ENCODE assay signal across 37 cellular contexts in genomic region chr19:54021932-54022331, GRCh38. TPM values are rescaled to one million over a fixed set of nuclear protein-coding genes. Genes with fewer than 3 reads are reported as not detected.
"Had no signal": no experiment of that assay in that cellular context is flagged by ENCODE, and none has a peak within 500 bp of the region (broad histone marks: within the 10 kb centered on the region; RNA-seq: fewer than 3 reads in every experiment).

No MANE protein-coding gene starts in this region.

- H3K27ac ChIP-seq: brain microvascular endothelial cell, ovary, skin epidermis, uterus had no signal

- H3K36me3 Mint-ChIP-seq: activated naive CD8-positive, alpha-beta T cell treated with anti-CD3 and anti-CD28 coated beads, Interleukin-2, amount 10 ng/mL, durations not matched to agents 7 days and 5 days; type B pancreatic cell had no signal

- H3K4me3 ChIP-seq: mucosa of descending colon, ovary, skin epidermis, uterus had no signal

- H3K4me1 ChIP-seq: uterus had no signal

- H3K27me3 ChIP-seq: brain microvascular endothelial cell, ovary, uterus had no signal

- H3K4me1 Mint-ChIP-seq: nephron progenitor cell had no signal

- H3K9me3 Mint-ChIP-seq: activated naive CD4-positive, alpha-beta T cell treated with anti-CD3 and anti-CD28 coated beads for 36 hours; activated naive CD8-positive, alpha-beta T cell treated with anti-CD3 and anti-CD28 coated beads, Interleukin-2, amount 10 ng/mL, durations not matched to agents 7 days and 5 days; T-helper 2 cell treated with Interferon-gamma antibody and Interleukin-4, amounts not matched to agents 5 μg/mL and 100 μg/mL, for 36 hours; type B pancreatic cell had no signal

- DNase-seq: activated CD4-positive, alpha-beta T cell treated with anti-CD3 and anti-CD28 coated beads for 4 hours; activated CD4-positive, alpha-beta T cell treated with anti-CD3 and anti-CD28 coated beads, Interleukin-2, amount 50 U/mL, for 4 hours; activated effector memory CD4-positive, alpha-beta T cell treated with Interleukin-2 at 50 U/mL for 16 hours; activated naive CD4-positive, alpha-beta T cell treated with anti-CD3 and anti-CD28 coated beads for 36 hours; activated naive CD8-positive, alpha-beta T cell treated with anti-CD3 and anti-CD28 coated beads, Interleukin-2, amount 10 ng/mL, durations not matched to agents 7 days and 5 days; activated T-cell treated with anti-CD3 and anti-CD28 coated beads for 4 hours; amniotic stem cell; brain microvascular endothelial cell; cortex of kidney; foreskin fibroblast; head of caudate nucleus; hippocampal formation; left cardiac atrium; left ventricle myocardium superior; mucosa of descending colon; nephron progenitor cell; ovary; stimulated activated CD4-positive, alpha-beta T cell treated with anti-CD3 and anti-CD28 coated beads, Interleukin-12 subunit alpha, Interleukin-12 subunit beta, amount 100 ng/mL, for 4 hours; stimulated activated CD4-positive, alpha-beta T cell treated with anti-CD3 and anti-CD28 coated beads, Interleukin-4, amount 100 ng/mL, for 1 hour; stimulated activated naive CD8-positive, alpha-beta T cell treated with anti-CD3 and anti-CD28 coated beads, Interleukin-15, Interleukin-2, amounts not matched to agents 100 U/mL and 50 U/mL, for 24 hours; substantia nigra; uterus had no signal

- H3K36me3 ChIP-seq: brain microvascular endothelial cell, ovary, uterus had no signal

- H3K27ac Mint-ChIP-seq: activated naive CD4-positive, alpha-beta T cell treated with anti-CD3 and anti-CD28 coated beads for 36 hours; activated naive CD8-positive, alpha-beta T cell treated with anti-CD3 and anti-CD28 coated beads, Interleukin-2, amount 10 ng/mL, durations not matched to agents 7 days and 5 days; nephron progenitor cell; type B pancreatic cell had no signal

- H3K4me3 Mint-ChIP-seq: activated naive CD4-positive, alpha-beta T cell treated with anti-CD3 and anti-CD28 coated beads for 36 hours; activated naive CD8-positive, alpha-beta T cell treated with anti-CD3 and anti-CD28 coated beads, Interleukin-2, amount 10 ng/mL, durations not matched to agents 7 days and 5 days; nephron progenitor cell; T-helper 2 cell treated with Interferon-gamma antibody and Interleukin-4, amounts not matched to agents 5 μg/mL and 100 μg/mL, for 36 hours; type B pancreatic cell had no signal

- ATAC-seq: esophagus mucosa; left cardiac atrium; left ventricle myocardium superior; mucosa of descending colon; sciatic nerve; stimulated activated naive CD8-positive, alpha-beta T cell treated with anti-CD3 and anti-CD28 coated beads, Interleukin-15, Interleukin-2, amounts not matched to agents 100 U/mL and 50 U/mL, for 24 hours had no signal

- H3K9me3 ChIP-seq: mucosa of descending colon, ovary, uterus had no signal

- FAIRE-seq: astrocyte, keratinocyte had no signal

RNA-seq across cellular contexts. Expression of gene CACNG6, which starts 30.5 kb away (rescaled TPM):
- total RNA-seq: activated naive CD4-positive, alpha-beta T cell treated with anti-CD3 and anti-CD28 coated beads for 36 hours; activated naive CD8-positive, alpha-beta T cell treated with anti-CD3 and anti-CD28 coated beads, Interleukin-2, amount 10 ng/mL, durations not matched to agents 7 days and 5 days; cardiac septum; cerebellum; esophagus mucosa; left ventricle myocardium superior; mesenteric fat pad; mucosa of descending colon; sciatic nerve had no signal
- polyA plus RNA-seq: keratinocyte, ovary had no signal

RNA-seq across cellular contexts. Expression of gene VSTM1, which starts 41.8 kb away (rescaled TPM):
- total RNA-seq: activated naive CD4-positive, alpha-beta T cell treated with anti-CD3 and anti-CD28 coated beads for 36 hours; activated naive CD8-positive, alpha-beta T cell treated with anti-CD3 and anti-CD28 coated beads, Interleukin-2, amount 10 ng/mL, durations not matched to agents 7 days and 5 days; cardiac septum; cerebellum; esophagus mucosa; left ventricle myocardium superior; lung microvascular endothelial cell; mesenteric fat pad; mucosa of descending colon; myocyte; ovary; progenitor cell of endocrine pancreas; renal cortical epithelial cell; uterus had no signal
- polyA plus RNA-seq: keratinocyte, ovary had no signal

RNA-seq across cellular contexts. Expression of gene CACNG8, which starts 59.2 kb away (rescaled TPM):
- total RNA-seq: activated naive CD4-positive, alpha-beta T cell treated with anti-CD3 and anti-CD28 coated beads for 36 hours; activated naive CD8-positive, alpha-beta T cell treated with anti-CD3 and anti-CD28 coated beads, Interleukin-2, amount 10 ng/mL, durations not matched to agents 7 days and 5 days; esophagus mucosa; mesenteric fat pad had no signal
- polyA plus RNA-seq: keratinocyte had no signal

RNA-seq across cellular contexts. Expression of gene TARM1, which starts 59.2 kb away (rescaled TPM):
- total RNA-seq: activated naive CD4-positive, alpha-beta T cell treated with anti-CD3 and anti-CD28 coated beads for 36 hours; activated naive CD8-positive, alpha-beta T cell treated with anti-CD3 and anti-CD28 coated beads, Interleukin-2, amount 10 ng/mL, durations not matched to agents 7 days and 5 days; astrocyte; cardiac septum; cerebellum; esophagus mucosa; left cardiac atrium; left ventricle myocardium superior; lung microvascular endothelial cell; mesenteric fat pad; mucosa of descending colon; myocyte; ovary; progenitor cell of endocrine pancreas; renal cortical epithelial cell; sciatic nerve; uterus had no signal
- polyA plus RNA-seq: keratinocyte, ovary, thymus had no signal
